ENCODE assay signal across 12 cellular contexts in genomic region chr11:65403607-65404121, GRCh38. TPM values are rescaled to one million over a fixed set of nuclear protein-coding genes. Genes with fewer than 3 reads are reported as not detected.
DNase-seq lines count a peak whose midpoint lies in the region; ATAC-seq and TF ChIP-seq lines count a peak whose summit lies in the region.
"Had no signal": no experiment of that assay in that cellular context is flagged by ENCODE, and none has a peak within 500 bp of the region (broad histone marks: within the 10 kb centered on the region; RNA-seq: fewer than 3 reads in every experiment).

No MANE protein-coding gene starts in this region.

- POLR2A ChIA-PET in OCI-LY7 (lab: Charles Lee), result interaction anchor here (0.6 to 1.7 kb wide), 3 partner anchors 94 to 555 kb away, joined by 3 to 9 read pairs (median 3); no protein-coding TSS in a partner anchor

- H3K4me2 ChIP-seq in OCI-LY7 (ENCODE audit: low read length), result peak overlapping the region; percentile 76

- peaks cover 45% of the 10 kb centered on the region for H3K36me3 Mint-ChIP-seq in stimulated activated memory B cell treated with anti-CD40 and anti-IgM and Interleukin-4, amounts not matched to agents 10 μg/mL and 1 μg/mL and 100 μg/mL, for 72 hours
- peaks cover 87% of the 10 kb centered on the region for H3K36me3 Mint-ChIP-seq in activated T-helper 17 cell treated with anti-CD3 and anti-CD28 coated beads, Interleukin-2, amount 50 U/mL, for 72 hours (ENCODE audit: low read depth)

- H3K4me1 ChIP-seq in OCI-LY7 (ENCODE audit: insufficient read depth, low read length, poor library complexity, severe bottlenecking) (peaks cover 53% of the 10 kb centered on the region), heart right ventricle (peaks cover 6 to 25% (median 16%) of the 10 kb centered on the region in 9 donors)
- H3K4me1 ChIP-seq: foreskin keratinocyte had no signal

- no TSS peak for BruUV-seq in OCI-LY7 (replicated peaks; lab: Mats Ljungman, UMichigan)

- H3K27ac ChIP-seq in OCI-LY7 (ENCODE audit: low read depth, low read length, poor library complexity, severe bottlenecking) (peak overlapping the region; percentile 90), heart right ventricle (peak overlapping the region; percentile 59 to 85 (median 78))
- H3K27ac ChIP-seq: cardiac muscle cell, foreskin keratinocyte had no signal

- CTCF ChIA-PET in OCI-LY7 (lab: Charles Lee; ENCODE audit: unreplicated experiment), result interaction anchor here (0.6 kb wide), 1 partner anchor 18 kb away, joined by 3 read pairs; no protein-coding TSS in a partner anchor

- H3K4me3 ChIP-seq in OCI-LY7 (ENCODE audit: low read depth, low read length, poor library complexity, severe bottlenecking), result peak overlapping the region; percentile 45
- H3K4me3 ChIP-seq in heart right ventricle, result no peak overlapping the region
- H3K4me3 ChIP-seq: cardiac muscle cell had no signal

- TF ChIP-seq CTCF in OCI-LY7 (conservative IDR thresholded peaks at IDR 0.05; ENCODE audit: low read length) (no peak), heart right ventricle (IDR thresholded peaks at IDR 0.05) (no peak)

- no peak overlapping the region for H2AFZ ChIP-seq in OCI-LY7 (ENCODE audit: low read length)

- ATAC-seq in heart right ventricle, result peak in 7 of 8 donors; percentile 18 to 59 (median 41)
- peak; percentile 83 for ATAC-seq in stimulated activated memory B cell treated with anti-CD40 and anti-IgM and Interleukin-4, amounts not matched to agents 10 μg/mL and 1 μg/mL and 100 μg/mL, for 72 hours
- no peak for ATAC-seq in activated T-helper 17 cell treated with anti-CD3 and anti-CD28 coated beads, Interleukin-2, amount 50 U/mL, for 72 hours (replicated peaks)
- ATAC-seq: foreskin keratinocyte had no signal

- H3K4me3 Mint-ChIP-seq in stimulated activated memory B cell treated with anti-CD40 and anti-IgM and Interleukin-4, amounts not matched to agents 10 μg/mL and 1 μg/mL and 100 μg/mL, for 72 hours, result peak overlapping the region; percentile 29
- H3K4me3 Mint-ChIP-seq in activated T-helper 17 cell treated with anti-CD3 and anti-CD28 coated beads, Interleukin-2, amount 50 U/mL, for 72 hours, result no peak overlapping the region
- H3K4me3 Mint-ChIP-seq: natural killer cell had no signal

- no peaks in the 10 kb centered on the region for H3K9me2 ChIP-seq in OCI-LY7 (ENCODE audit: insufficient read depth, low read length)

- no peaks in the 10 kb centered on the region for H3K9me3 ChIP-seq in OCI-LY7 (ENCODE audit: low read length)
- H3K9me3 ChIP-seq in heart right ventricle, result no peaks in the 10 kb centered on the region

- DNase-seq in OCI-LY7 (ENCODE audit: low spot score) (peak; percentile 94), heart right ventricle (no peak), LoVo (ENCODE audit: low spot score) (no peak)
- DNase-seq in stimulated activated CD4-positive, alpha-beta T cell treated with anti-CD3 and anti-CD28 coated beads, Interleukin-15, amount 100 ng/mL, for 24 hours, result no peak
- no peak for DNase-seq in stimulated activated CD8-positive, alpha-beta memory T cell treated with anti-CD3 and anti-CD28 coated beads, Interleukin-4, amount 100 ng/mL, for 48 hours
- DNase-seq: foreskin keratinocyte; natural killer cell; stimulated activated CD4-positive, alpha-beta T cell treated with anti-CD3 and anti-CD28 coated beads, Interleukin-4, amount 100 ng/mL, for 4 hours had no signal

- no peaks in the 10 kb centered on the region for H3K27me3 Mint-ChIP-seq in stimulated activated memory B cell treated with anti-CD40 and anti-IgM and Interleukin-4, amounts not matched to agents 10 μg/mL and 1 μg/mL and 100 μg/mL, for 72 hours
- H3K27me3 Mint-ChIP-seq in activated T-helper 17 cell treated with anti-CD3 and anti-CD28 coated beads, Interleukin-2, amount 50 U/mL, for 72 hours, result no peaks in the 10 kb centered on the region

- peak; percentile 18 for TF ChIP-seq POLR2A in GM18526 (IDR thresholded peaks at IDR 0.05; ENCODE audit: extremely low read depth, insufficient read length)

- intact Hi-C loops in OCI-LY7 (cut with micrococcal nuclease; ENCODE audit: unreplicated experiment), result loop anchor here (2.0 kb wide), 1 partner anchor 17 kb away; the partner anchor contains the start of gene FRMD8
- intact Hi-C loops in heart right ventricle (cut with DNase I), result no loop called here

- no peaks in the 10 kb centered on the region for H3K9me3 Mint-ChIP-seq in stimulated activated memory B cell treated with anti-CD40 and anti-IgM and Interleukin-4, amounts not matched to agents 10 μg/mL and 1 μg/mL and 100 μg/mL, for 72 hours
- no peaks in the 10 kb centered on the region for H3K9me3 Mint-ChIP-seq in activated T-helper 17 cell treated with anti-CD3 and anti-CD28 coated beads, Interleukin-2, amount 50 U/mL, for 72 hours
- H3K9me3 Mint-ChIP-seq: natural killer cell had no signal

- 0 out of 2 replicates have a peak, but pooled peaks cover 4% of the 10 kb centered on the region for H4K20me1 ChIP-seq in OCI-LY7 (ENCODE audit: insufficient read depth, low read length)

- no peaks in the 10 kb centered on the region for H3K79me2 ChIP-seq in OCI-LY7 (ENCODE audit: insufficient read depth, low read depth, low read length)

- WGBS in heart right ventricle, 2 donors, result 69% methylated on average over 12 of the region's 12 CpGs

- peak overlapping the region; percentile 81 for H3K27ac Mint-ChIP-seq in stimulated activated memory B cell treated with anti-CD40 and anti-IgM and Interleukin-4, amounts not matched to agents 10 μg/mL and 1 μg/mL and 100 μg/mL, for 72 hours
- H3K27ac Mint-ChIP-seq in activated T-helper 17 cell treated with anti-CD3 and anti-CD28 coated beads, Interleukin-2, amount 50 U/mL, for 72 hours, result no peak overlapping the region
- H3K27ac Mint-ChIP-seq: natural killer cell had no signal

- peaks cover 33% of the 10 kb centered on the region for H3K4me1 Mint-ChIP-seq in stimulated activated memory B cell treated with anti-CD40 and anti-IgM and Interleukin-4, amounts not matched to agents 10 μg/mL and 1 μg/mL and 100 μg/mL, for 72 hours
- H3K4me1 Mint-ChIP-seq in activated T-helper 17 cell treated with anti-CD3 and anti-CD28 coated beads, Interleukin-2, amount 50 U/mL, for 72 hours, result no peaks in the 10 kb centered on the region
- H3K4me1 Mint-ChIP-seq: natural killer cell had no signal

- H3K36me3 ChIP-seq in OCI-LY7 (ENCODE audit: insufficient read depth, low read length) (peaks cover 71% of the 10 kb centered on the region), heart right ventricle (peaks cover 0 to 95% (median 57%) of the 10 kb centered on the region in 9 donors)

- H3K27me3 ChIP-seq in heart right ventricle, result no peaks in the 10 kb centered on the region
- H3K27me3 ChIP-seq: cardiac muscle cell, foreskin keratinocyte had no signal

RNA-seq across cellular contexts. Expression of gene FRMD8, which starts 17.2 kb away (rescaled TPM):
- total RNA-seq in OCI-LY7 (2014; rRNA removed; shearing (Covaris generic)), result 36.7 and 55.8 TPM in 2 replicates
- total RNA-seq in OCI-LY7 (2022) (31.5 and 37.6 TPM in 2 replicates), heart right ventricle (10 to 100 TPM in 6 of 10 donors, 1 to 10 TPM in 4; 6.0 to 16.9 (median 12.2) TPM)
- polyA plus RNA-seq in heart right ventricle, result 10 to 100 TPM in 1 of 2 donors, 1 to 10 TPM in 1; 9.9 to 12.9 TPM
- 10 to 100 TPM; 49.6 to 52.1 TPM for total RNA-seq in activated T-helper 17 cell treated with anti-CD3 and anti-CD28 coated beads, Interleukin-2, amount 50 U/mL, for 72 hours

RNA-seq across cellular contexts. Expression of gene NEAT1, which starts 18.9 kb away (rescaled TPM):
- total RNA-seq in OCI-LY7 (2014; rRNA removed; shearing (Covaris generic)), result 30.1 and 52.2 TPM in 2 replicates
- total RNA-seq in OCI-LY7 (2022) (390 and 440 TPM in 2 replicates), heart right ventricle (100 to 1,000 TPM; 284 to 808 (median 432) TPM)
- polyA plus RNA-seq in heart right ventricle, result 1,000 to 10,000 TPM in 1 of 2 donors, 100 to 1,000 TPM in 1; 103 to 1,899 TPM
- total RNA-seq in activated T-helper 17 cell treated with anti-CD3 and anti-CD28 coated beads, Interleukin-2, amount 50 U/mL, for 72 hours, result 1,000 to 10,000 TPM in 1 of 2 donors, 100 to 1,000 TPM in 1; 823 to 2,912 TPM

RNA-seq across cellular contexts. Expression of gene SLC25A45, which starts 21.2 kb away (rescaled TPM):
- total RNA-seq in OCI-LY7 (2014; rRNA removed; shearing (Covaris generic)), result 5.9 and 7.0 TPM in 2 replicates
- total RNA-seq in OCI-LY7 (2022) (20.7 and 24.0 TPM in 2 replicates), heart right ventricle (10 to 100 TPM in 1 of 10 donors, 1 to 10 TPM in 9; 4.6 to 12.2 (median 8.3) TPM)
- polyA plus RNA-seq in heart right ventricle, result 10 to 100 TPM in 1 of 2 donors, 1 to 10 TPM in 1; 3.1 to 10.7 TPM
- total RNA-seq in activated T-helper 17 cell treated with anti-CD3 and anti-CD28 coated beads, Interleukin-2, amount 50 U/mL, for 72 hours, result 10 to 100 TPM; 18.0 to 20.1 TPM

RNA-seq across cellular contexts. Expression of gene TIGD3, which starts 49.1 kb away (rescaled TPM):
- total RNA-seq in OCI-LY7 (2014; rRNA removed; shearing (Covaris generic)), result 2.2 and 2.7 TPM in 2 replicates
- 2.0 TPM in 2 replicates for total RNA-seq in OCI-LY7 (2022)
- under 1 TPM in 8 of 10 donors, not detected in 2; 0.11 to 0.87 (median 0.33) TPM for total RNA-seq in heart right ventricle
- polyA plus RNA-seq in heart right ventricle, result under 1 TPM; 0.19 to 0.80 TPM
- total RNA-seq in activated T-helper 17 cell treated with anti-CD3 and anti-CD28 coated beads, Interleukin-2, amount 50 U/mL, for 72 hours, result 1 to 10 TPM in 1 of 2 donors, under 1 TPM in 1; 0.95 to 1.5 TPM
